24 cellular contexts compared by ENCODE assay signal in the genomic region with DNA sequence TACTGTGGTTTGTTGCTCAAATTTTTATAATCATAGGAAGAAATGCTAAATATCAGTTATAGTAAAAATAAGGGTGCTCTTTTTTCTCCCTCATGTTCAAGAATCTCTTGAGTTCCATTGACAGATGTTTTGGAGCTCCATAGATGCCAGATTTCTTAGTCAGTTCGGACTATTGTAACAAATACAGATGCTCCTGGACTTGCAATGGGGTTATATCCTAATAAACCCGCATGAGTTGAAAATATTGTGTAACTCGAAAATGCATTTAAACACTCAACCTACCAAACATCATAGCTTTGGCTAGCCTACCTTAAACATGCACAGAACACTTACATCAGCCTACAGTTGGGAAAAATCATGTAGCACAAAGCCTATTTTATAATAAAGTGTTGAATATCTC.
"Had no signal": no experiment of that assay in that cellular context is flagged by ENCODE, and none has a peak within 500 bp of the region (broad histone marks: within the 10 kb centered on the region; RNA-seq: fewer than 3 reads in every experiment).

No MANE protein-coding gene starts in this region.

- H3K27ac ChIP-seq: brain microvascular endothelial cell, esophagus muscularis mucosa, gastroesophageal sphincter had no signal

- DNase-seq: activated CD4-positive, alpha-beta memory T cell treated with anti-CD3 and anti-CD28 coated beads for 36 hours; activated CD4-positive, alpha-beta T cell treated with anti-CD3 and anti-CD28 coated beads for 36 hours; activated CD4-positive, alpha-beta T cell treated with anti-CD3 and anti-CD28 coated beads, Interleukin-2, amount 10 ng/mL, durations not matched to agents 24 days and 14 days; activated CD4-positive, CD25-positive, alpha-beta regulatory T cell; activated CD4-positive, CD25-positive, alpha-beta regulatory T cell treated with anti-CD3 and anti-CD28 coated beads, Interleukin-2, amount 50 U/mL, for 72 hours; activated CD8-positive, alpha-beta memory T cell treated with anti-CD3 and anti-CD28 coated beads, Interleukin-2, amount 10 ng/mL, durations not matched to agents 7 days and 5 days; activated CD8-positive, alpha-beta memory T cell treated with anti-CD3 and anti-CD28 coated beads, Interleukin-2, amount 50 U/mL, for 4 hours; activated CD8-positive, alpha-beta T cell treated with anti-CD3 and anti-CD28 coated beads, Interleukin-2, amount 10 ng/mL, durations not matched to agents 7 days and 5 days; activated effector memory CD4-positive, alpha-beta T cell treated with anti-CD3 and anti-CD28 coated beads, Interleukin-2, amount 50 U/mL, for 16 hours; activated naive CD4-positive, alpha-beta T cell; activated naive CD4-positive, alpha-beta T cell treated with anti-CD3 and anti-CD28 coated beads, Interleukin-2, amount 10 ng/mL, durations not matched to agents 7 days and 5 days; activated naive CD8-positive, alpha-beta T cell treated with anti-CD3 and anti-CD28 coated beads, Interleukin-2, amount 10 ng/mL, durations not matched to agents 7 days and 5 days; activated T-cell treated with anti-CD3 and anti-CD28 coated beads, Interleukin-2, amount 50 U/mL, for 1 hour; activated T-cell treated with anti-CD3 and anti-CD28 coated beads, Interleukin-2, amount 50 U/mL, for 48 hours; brain microvascular endothelial cell; dermis blood vessel endothelial cell; effector CD4-positive, alpha-beta T cell; effector memory CD8-positive, alpha-beta T cell; erythroblast; foreskin melanocyte; T-helper 2 cell had no signal

- H3K4me1 ChIP-seq: esophagus muscularis mucosa had no signal

- H3K9me3 ChIP-seq: esophagus muscularis mucosa, gastroesophageal sphincter had no signal

- H3K36me3 ChIP-seq: brain microvascular endothelial cell, esophagus muscularis mucosa, gastroesophageal sphincter had no signal

- H3K4me3 ChIP-seq: coronary artery, esophagus muscularis mucosa, gastroesophageal sphincter had no signal

- H3K27me3 ChIP-seq: brain microvascular endothelial cell, esophagus muscularis mucosa, gastroesophageal sphincter had no signal
